23 cellular contexts compared by ENCODE assay signal in genomic region chr6:122408240-122408639, GRCh38. TPM values are rescaled to one million over a fixed set of nuclear protein-coding genes. Genes with fewer than 3 reads are reported as not detected.
DNase-seq lines count a peak whose midpoint lies in the region; ATAC-seq, FAIRE-seq and TF ChIP-seq lines count a peak whose summit lies in the region.
"Had no signal": no experiment of that assay in that cellular context is flagged by ENCODE, and none has a peak within 500 bp of the region (broad histone marks: within the 10 kb centered on the region; RNA-seq: fewer than 3 reads in every experiment).

No MANE protein-coding gene starts in this region.

- no peaks in the 10 kb centered on the region for H3K27me3 Mint-ChIP-seq in T-helper 2 cell treated with Interferon-gamma antibody and Interleukin-4, amounts not matched to agents 5 μg/mL and 100 μg/mL, for 36 hours (ENCODE audit: low read depth)
- no peaks in the 10 kb centered on the region for H3K27me3 Mint-ChIP-seq in activated CD8-positive, alpha-beta T cell treated with anti-CD3 and anti-CD28 coated beads for 36 hours
- H3K27me3 Mint-ChIP-seq: B cell had no signal

- H3K27ac ChIP-seq in BLaER1 = no peak overlapping the region
- H3K27ac ChIP-seq: 22Rv1, coronary artery had no signal

- peaks cover 34% of the 10 kb centered on the region for H3K4me1 Mint-ChIP-seq in T-helper 2 cell treated with Interferon-gamma antibody and Interleukin-4, amounts not matched to agents 5 μg/mL and 100 μg/mL, for 36 hours (ENCODE audit: low read depth)
- H3K4me1 Mint-ChIP-seq in activated CD8-positive, alpha-beta T cell treated with anti-CD3 and anti-CD28 coated beads for 36 hours (ENCODE audit: low read depth) = peaks cover 69% of the 10 kb centered on the region

- H4K20me1 ChIP-seq in BLaER1 = peaks cover 71% of the 10 kb centered on the region

- TF ChIP-seq CTCF in activated CD8-positive, alpha-beta T cell treated with anti-CD3 and anti-CD28 coated beads for 36 hours (IDR thresholded peaks at IDR 0.05) = no peak

- intact Hi-C loops in activated CD8-positive, alpha-beta T cell treated with anti-CD3 and anti-CD28 coated beads for 36 hours (cut with micrococcal nuclease) = no loop called here

- no peak for ATAC-seq in activated CD8-positive, alpha-beta T cell treated with anti-CD3 and anti-CD28 coated beads for 36 hours
- ATAC-seq: GM23338 had no signal

- FAIRE-seq in frontal cortex (lab: Jason Lieb, UNC) = peak; percentile 52
- FAIRE-seq: bronchial epithelial cell, D721Med, small intestine had no signal

- H3K4me3 ChIP-seq in BLaER1 = no peak overlapping the region
- H3K4me3 ChIP-seq: coronary artery, GM23338 had no signal

- POLR2A ChIA-PET in activated CD8-positive, alpha-beta T cell treated with anti-CD3 and anti-CD28 coated beads for 36 hours (lab: Charles Lee) = interaction anchor here (1.8 kb wide), 1 partner anchor 9 kb away, joined by 5 read pairs; the partner anchor contains the start of gene HSF2

- 0 out of 2 replicates have a peak overlapping the region, but pooled peaks have one; percentile 22 for H3K4me2 ChIP-seq in BLaER1
- H3K4me2 ChIP-seq: GM23338 had no signal

- CTCF ChIA-PET in activated CD8-positive, alpha-beta T cell treated with anti-CD3 and anti-CD28 coated beads for 36 hours (lab: Charles Lee) = no interaction called here

- H3K36me3 ChIP-seq in BLaER1 = peaks cover 50% of the 10 kb centered on the region

- H3K27ac Mint-ChIP-seq in T-helper 2 cell treated with Interferon-gamma antibody and Interleukin-4, amounts not matched to agents 5 μg/mL and 100 μg/mL, for 36 hours = peak overlapping the region; percentile 11
- peak overlapping the region; percentile 93 for H3K27ac Mint-ChIP-seq in activated CD8-positive, alpha-beta T cell treated with anti-CD3 and anti-CD28 coated beads for 36 hours
- H3K27ac Mint-ChIP-seq: B cell, GM23338 had no signal

- H3K9me3 ChIP-seq in BLaER1 = peaks cover 24% of the 10 kb centered on the region

- H3K9me3 Mint-ChIP-seq in T-helper 2 cell treated with Interferon-gamma antibody and Interleukin-4, amounts not matched to agents 5 μg/mL and 100 μg/mL, for 36 hours = peaks cover 15% of the 10 kb centered on the region
- H3K9me3 Mint-ChIP-seq in activated CD8-positive, alpha-beta T cell treated with anti-CD3 and anti-CD28 coated beads for 36 hours = peaks cover 8% of the 10 kb centered on the region
- H3K9me3 Mint-ChIP-seq: GM23338 had no signal

- H3K27me3 ChIP-seq in BLaER1 = no peaks in the 10 kb centered on the region

- peak overlapping the region; percentile 63 for H3K4me3 Mint-ChIP-seq in T-helper 2 cell treated with Interferon-gamma antibody and Interleukin-4, amounts not matched to agents 5 μg/mL and 100 μg/mL, for 36 hours
- peak overlapping the region; percentile 63 for H3K4me3 Mint-ChIP-seq in activated CD8-positive, alpha-beta T cell treated with anti-CD3 and anti-CD28 coated beads for 36 hours
- H3K4me3 Mint-ChIP-seq: B cell, GM23338 had no signal

- H3K36me3 Mint-ChIP-seq in T-helper 2 cell treated with Interferon-gamma antibody and Interleukin-4, amounts not matched to agents 5 μg/mL and 100 μg/mL, for 36 hours (ENCODE audit: low read depth) = peaks cover 59% of the 10 kb centered on the region
- peaks cover 49% of the 10 kb centered on the region for H3K36me3 Mint-ChIP-seq in activated CD8-positive, alpha-beta T cell treated with anti-CD3 and anti-CD28 coated beads for 36 hours (ENCODE audit: low read depth)

- H3K4me1 ChIP-seq in BLaER1 = peaks cover 19% of the 10 kb centered on the region

- no peak for DNase-seq in T-helper 2 cell treated with Interferon-gamma antibody and Interleukin-4, amounts not matched to agents 5 μg/mL and 100 μg/mL, for 36 hours (ENCODE audit: low spot score)
- no peak for DNase-seq in T-helper 2 cell
- no peak for DNase-seq in activated CD8-positive, alpha-beta T cell treated with anti-CD3 and anti-CD28 coated beads for 36 hours
- no peak for DNase-seq in frontal cortex (ENCODE audit: low spot score in 2 of 2)
- DNase-seq in NK-92 treated with Interleukin-12 subunit alpha and Interleukin-12 subunit beta, amount 100 ng/mL, for 24 hours (lab: John Stamatoyannopoulos, UW) = no peak
- DNase-seq in NCI-H526 (lab: John Stamatoyannopoulos, UW) = no peak
- no peak for DNase-seq in NCI-H187 (lab: John Stamatoyannopoulos, UW)
- DNase-seq: activated CD8-positive, alpha-beta memory T cell treated with anti-CD3 and anti-CD28 coated beads, Interleukin-2, amount 50 U/mL, for 4 hours; mammary epithelial cell; NCI-H1092; NCI-H2029; NCI-H226; NCI-H774; nucleus accumbens; trophoblast cell had no signal

- H3K9ac ChIP-seq in BLaER1 = no peak overlapping the region

RNA-seq across cellular contexts. Expression of gene HSF2, which starts 8.8 kb away (rescaled TPM):
- 10 to 100 TPM; 19.5 to 22.4 TPM for total RNA-seq in activated CD8-positive, alpha-beta T cell treated with anti-CD3 and anti-CD28 coated beads for 36 hours
- total RNA-seq in frontal cortex = 130 TPM
